8 cellular contexts compared by ENCODE assay signal in the genomic region with DNA sequence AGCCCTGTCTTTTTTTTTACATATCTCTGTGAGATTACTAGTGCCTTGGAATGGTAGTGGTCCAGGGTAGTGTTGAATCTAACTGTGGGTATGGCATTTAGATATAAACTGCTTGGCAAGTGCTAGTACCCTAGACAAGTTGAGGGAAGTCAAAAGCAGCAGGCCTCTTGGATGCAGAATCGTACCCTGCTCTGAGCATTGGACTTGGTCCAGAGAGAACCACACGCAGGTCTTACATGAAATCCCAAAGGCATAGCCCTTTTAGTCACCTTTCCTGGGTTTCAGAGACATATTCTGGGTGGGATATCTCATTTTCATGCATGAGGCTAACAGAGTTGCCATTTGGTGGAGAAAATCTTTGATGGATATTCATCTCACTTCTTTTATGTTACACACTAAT.
"Had no signal": no experiment of that assay in that cellular context is flagged by ENCODE, and none has a peak within 500 bp of the region (broad histone marks: within the 10 kb centered on the region; RNA-seq: fewer than 3 reads in every experiment).

No MANE protein-coding gene starts in this region.

- ATAC-seq: K562 had no signal

- H2AFZ ChIP-seq: GM23248 had no signal

- DNase-seq: GM23248, GOT3, H9, HCEC 1CT, IMR-90 had no signal

- H3K4me3 ChIP-seq: GM23248, K562 had no signal

- H3K27ac ChIP-seq: GM23248 had no signal

- H3K9ac ChIP-seq: GM23248 had no signal

- FAIRE-seq: H54, HTR-8/SVneo, K562 had no signal
